In the genomic region with DNA sequence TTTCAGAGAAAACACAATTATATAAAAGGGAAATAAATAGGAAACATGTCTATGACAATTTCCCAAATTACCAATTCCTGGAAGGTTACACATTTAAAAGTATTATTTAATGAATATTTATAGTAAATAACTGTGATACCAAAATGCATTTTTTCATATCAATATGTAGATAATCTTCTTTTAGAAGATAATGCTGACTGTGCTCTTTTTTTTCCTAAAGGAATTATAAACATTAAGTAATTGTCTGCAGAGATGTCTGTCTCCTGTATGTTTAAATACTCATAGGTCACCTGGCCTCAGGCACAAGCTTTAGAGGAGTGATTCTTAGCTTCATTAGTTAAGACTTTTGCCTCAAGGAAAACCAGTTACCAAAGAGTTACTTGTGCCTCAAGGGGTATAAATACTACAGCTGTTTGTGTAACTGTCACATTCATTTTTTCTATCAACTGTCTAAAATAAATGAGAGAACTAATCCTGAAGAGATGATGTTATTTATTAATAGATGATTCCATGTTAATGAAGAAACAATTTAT, we compare ENCODE assay signal across 22 cellular contexts.
DNase-seq lines count a peak whose midpoint lies in the region; ATAC-seq, FAIRE-seq and TF ChIP-seq lines count a peak whose summit lies in the region.
"Had no signal": no experiment of that assay in that cellular context is flagged by ENCODE, and none has a peak within 500 bp of the region (broad histone marks: within the 10 kb centered on the region; RNA-seq: fewer than 3 reads in every experiment).

No MANE protein-coding gene starts in this region.

- H3K4me3 Mint-ChIP-seq in neural crest cell, result peak overlapping the region; percentile 76
- no peak overlapping the region for H3K4me3 Mint-ChIP-seq in CD4-positive, alpha-beta memory T cell
- H3K4me3 Mint-ChIP-seq: activated CD4-positive, alpha-beta T cell treated with anti-CD3 and anti-CD28 coated beads, Interleukin-2, amount 10 ng/mL, durations not matched to agents 24 days and 14 days; IgD-negative memory B cell had no signal

- peak; percentile 8 for FAIRE-seq in endometrium (lab: Jason Lieb, UNC)
- FAIRE-seq: GM12878 had no signal

- no peaks in the 10 kb centered on the region for H3K27me3 ChIP-seq in Panc1 (ENCODE audit: control insufficient read depth, insufficient read depth, low read length)
- H3K27me3 ChIP-seq in CD4-positive, alpha-beta memory T cell (ENCODE audit: insufficient read depth, low read length), result no peaks in the 10 kb centered on the region

- intact Hi-C loops in Panc1 (cut with micrococcal nuclease; ENCODE audit: unreplicated experiment), result no loop called here
- intact Hi-C loops in CD4-positive, alpha-beta memory T cell (cut with micrococcal nuclease), result no loop called here

- no peak for TF ChIP-seq CTCF in Panc1 (IDR thresholded peaks at IDR 0.05)
- TF ChIP-seq CTCF in neural crest cell (conservative IDR thresholded peaks at IDR 0.05), result no peak

- peaks cover 12% of the 10 kb centered on the region for H3K4me1 ChIP-seq in Panc1 (ENCODE audit: control insufficient read depth, insufficient read depth, low read length)
- no peaks in the 10 kb centered on the region for H3K4me1 ChIP-seq in CD4-positive, alpha-beta memory T cell (ENCODE audit: insufficient read depth, low read length)

- H3K27ac ChIP-seq in Panc1 (ENCODE audit: low read length), result peak overlapping the region; percentile 7; the same call in 1 of the 2 replicates
- no peak overlapping the region for H3K27ac ChIP-seq in CD4-positive, alpha-beta memory T cell (ENCODE audit: low read depth, low read length)

- H3K27me3 Mint-ChIP-seq in neural crest cell (ENCODE audit: low read depth), result no peaks in the 10 kb centered on the region
- H3K27me3 Mint-ChIP-seq in CD4-positive, alpha-beta memory T cell, result no peaks in the 10 kb centered on the region
- H3K27me3 Mint-ChIP-seq: activated CD4-positive, alpha-beta T cell treated with anti-CD3 and anti-CD28 coated beads, Interleukin-2, amount 10 ng/mL, durations not matched to agents 24 days and 14 days; IgD-negative memory B cell had no signal

- H3K9me3 Mint-ChIP-seq in neural crest cell, result peaks cover 3% of the 10 kb centered on the region
- H3K9me3 Mint-ChIP-seq in CD4-positive, alpha-beta memory T cell, result no peaks in the 10 kb centered on the region
- H3K9me3 Mint-ChIP-seq: activated CD4-positive, alpha-beta T cell treated with anti-CD3 and anti-CD28 coated beads, Interleukin-2, amount 10 ng/mL, durations not matched to agents 24 days and 14 days; IgD-negative memory B cell had no signal

- H3K36me3 ChIP-seq in Panc1 (ENCODE audit: control insufficient read depth, insufficient read depth, low read length), result no peaks in the 10 kb centered on the region
- H3K36me3 ChIP-seq in CD4-positive, alpha-beta memory T cell (ENCODE audit: insufficient read depth, low read length), result no peaks in the 10 kb centered on the region

- peaks cover 50% of the 10 kb centered on the region for H3K4me1 Mint-ChIP-seq in neural crest cell
- peaks cover 0 to 4% (median under 1%) of the 10 kb centered on the region in 4 donors for H3K4me1 Mint-ChIP-seq in CD4-positive, alpha-beta memory T cell
- H3K4me1 Mint-ChIP-seq: IgD-negative memory B cell had no signal

- no peaks in the 10 kb centered on the region for H3K9me3 ChIP-seq in Panc1 (ENCODE audit: control insufficient read depth, insufficient read depth, low read depth, low read length)
- H3K9me3 ChIP-seq in CD4-positive, alpha-beta memory T cell (ENCODE audit: control insufficient read depth in 1 of 2, low read length in 2 of 2), result no peaks in the 10 kb centered on the region
- H3K9me3 ChIP-seq: mucosa of descending colon had no signal

- BruUV-seq in Panc1 (replicated peaks; lab: Mats Ljungman, UMichigan), result no TSS peak

- ATAC-seq in Panc1 (no peak), GM18502 (IDR thresholded peaks at IDR 0.05; ENCODE audit: poor library complexity, unreplicated experiment) (no peak)
- ATAC-seq: esophagus mucosa, GM12878, mucosa of descending colon, sciatic nerve had no signal

- H3K4me3 ChIP-seq in Panc1 (ENCODE audit: low read depth in 2 of 2, low read length in 2 of 2), result no peak overlapping the region
- no peak overlapping the region for H3K4me3 ChIP-seq in CD4-positive, alpha-beta memory T cell (ENCODE audit: low read length in 2 of 2)
- H3K4me3 ChIP-seq: GM12878, mucosa of descending colon had no signal

- H3K36me3 Mint-ChIP-seq in neural crest cell (ENCODE audit: low read depth), result peaks cover 3% of the 10 kb centered on the region
- H3K36me3 Mint-ChIP-seq in CD4-positive, alpha-beta memory T cell, result peaks cover 4 to 10% of the 10 kb centered on the region in 2 donors
- H3K36me3 Mint-ChIP-seq: IgD-negative memory B cell had no signal

- CTCF ChIA-PET in Panc1 (lab: Charles Lee), result no interaction called here
- CTCF ChIA-PET in CD4-positive, alpha-beta memory T cell (lab: Charles Lee; ENCODE audit: partially characterized antibody), result no interaction called here

- POLR2A ChIA-PET in Panc1 (lab: Charles Lee), result no interaction called here
- POLR2A ChIA-PET in CD4-positive, alpha-beta memory T cell (lab: Charles Lee; ENCODE audit: partially characterized antibody), result interaction anchor here (0.6 kb wide), 1 partner anchor 698 kb away, joined by 5 read pairs; no protein-coding TSS in a partner anchor

- H3K27ac Mint-ChIP-seq in neural crest cell (ENCODE audit: unreplicated experiment), result no peak overlapping the region
- H3K27ac Mint-ChIP-seq in CD4-positive, alpha-beta memory T cell, result no peak overlapping the region
- H3K27ac Mint-ChIP-seq: activated CD4-positive, alpha-beta T cell treated with anti-CD3 and anti-CD28 coated beads, Interleukin-2, amount 10 ng/mL, durations not matched to agents 24 days and 14 days had no signal

- peak; percentile 39 for DNase-seq in EH (ENCODE audit: low read depth)
- DNase-seq in Panc1 (ENCODE audit: low read depth, low spot score), result no peak
- DNase-seq in neural crest cell (ENCODE audit: low read depth, low spot score), result no peak
- DNase-seq in Ammon's horn (ENCODE audit: low spot score), result no peak
- no peak for DNase-seq in CD4-positive, alpha-beta memory T cell
- DNase-seq in stimulated activated CD4-positive, alpha-beta T cell treated with anti-CD3 and anti-CD28 coated beads, Interleukin-4, amount 100 ng/mL, for 24 hours, result no peak
- DNase-seq: activated CD4-positive, alpha-beta T cell treated with anti-CD3 and anti-CD28 coated beads, Interleukin-2, amount 10 ng/mL, durations not matched to agents 24 days and 14 days; activated naive CD4-positive, alpha-beta T cell; COR-L47; GDM1; glutamatergic neuron; mucosa of descending colon; NCI-H2081 treated with DMSO at 0.1 percent for 48 hours; NCI-H526; stimulated activated CD4-positive, alpha-beta T cell treated with anti-CD3 and anti-CD28 coated beads, Interleukin-2, amount 100 ng/mL, for 48 hours; substantia nigra had no signal

- in situ Hi-C loops in Panc1 (cut with HindIII; ENCODE audit: low pct_unique_long_range_greater_than_20kb, low sequenced_read_pairs), result no loop called here
